12 cellular contexts compared by ENCODE assay signal in genomic region chr12:89873745-89874144, GRCh38.
DNase-seq lines count a peak whose midpoint lies in the region; ATAC-seq and TF ChIP-seq lines count a peak whose summit lies in the region.
"Had no signal": no experiment of that assay in that cellular context is flagged by ENCODE, and none has a peak within 500 bp of the region (broad histone marks: within the 10 kb centered on the region; RNA-seq: fewer than 3 reads in every experiment).

No MANE protein-coding gene starts in this region.

- H3K9me3 ChIP-seq in thyroid gland (no peaks in the 10 kb centered on the region), Peyer's patch (peaks cover 0 to 3% (median 0%) of the 10 kb centered on the region in 4 donors)

- in situ Hi-C loops in KBM-7 (cut with MboI; ENCODE audit: low pct_unique_long_range_greater_than_20kb, low sequenced_read_pairs) = no loop called here

- ATAC-seq in left ventricle myocardium superior (peak; percentile 41), Right ventricle myocardium inferior (no peak)

- no peak overlapping the region for H3K27ac ChIP-seq in thyroid gland
- no peak overlapping the region for H3K27ac ChIP-seq in Peyer's patch

- intact Hi-C loops in left ventricle myocardium superior (cut with micrococcal nuclease) (no loop called here), Right ventricle myocardium inferior (cut with DNase I) (no loop called here), thyroid gland (cut with DNase I) (no loop called here)

- no peak overlapping the region for H3K4me3 ChIP-seq in fibroblast of mammary gland (ENCODE audit: control insufficient read depth, low read depth, low read length)
- no peak overlapping the region for H3K4me3 ChIP-seq in thyroid gland (replicated peaks in 1 of 3)
- H3K4me3 ChIP-seq in Peyer's patch = no peak overlapping the region
- H3K4me3 ChIP-seq: mucosa of descending colon had no signal

- no peaks in the 10 kb centered on the region for H3K4me1 ChIP-seq in thyroid gland
- no peaks in the 10 kb centered on the region for H3K4me1 ChIP-seq in Peyer's patch

- H3K27me3 ChIP-seq in thyroid gland (no peaks in the 10 kb centered on the region), Peyer's patch (no peaks in the 10 kb centered on the region)

- TF ChIP-seq CTCF in fibroblast of mammary gland (conservative IDR thresholded peaks at IDR 0.05; ENCODE audit: control insufficient read depth, insufficient read depth, low read depth, low read length) (no peak), thyroid gland (IDR thresholded peaks at IDR 0.05) (no peak), Peyer's patch (IDR thresholded peaks at IDR 0.05) (no peak)

- 35 to 50% methylated on average over 4 of the region's 4 CpGs for WGBS in thyroid gland, 2 donors

- TF ChIP-seq POLR2A in thyroid gland (IDR thresholded peaks at IDR 0.05) (no peak), Peyer's patch (IDR thresholded peaks at IDR 0.05) (no peak)

- no peak for DNase-seq in left ventricle myocardium superior
- no peak for DNase-seq in Right ventricle myocardium inferior (ENCODE audit: missing footprints)
- DNase-seq in NCI-H446 (lab: John Stamatoyannopoulos, UW) = peak; percentile 40 to 77
- DNase-seq in fibroblast of mammary gland (ENCODE audit: low read depth) = peak; percentile 32
- DNase-seq in thyroid gland = peak; percentile 24 to 42
- DNase-seq in activated naive CD4-positive, alpha-beta T cell (lab: John Stamatoyannopoulos, UW) = no peak
- DNase-seq in KBM-7 = no peak
- no peak for DNase-seq in Peyer's patch
- DNase-seq: activated T-cell treated with anti-CD3 and anti-CD28 coated beads, Interleukin-2, amount 50 U/mL, for 1 hour; foreskin melanocyte; mucosa of descending colon; stimulated activated CD4-positive, alpha-beta T cell treated with anti-CD3 and anti-CD28 coated beads, Interleukin-12 subunit alpha, Interleukin-12 subunit beta, amount 100 ng/mL, for 4 hours had no signal

- H3K36me3 ChIP-seq in thyroid gland (no peaks in the 10 kb centered on the region), Peyer's patch (no peaks in the 10 kb centered on the region)

Comparison
In these comparisons a context has a peak if more than half of its experiments do, and no peak if none do; other contexts are left out.
1. DNase-seq: peak in NCI-H446 (2 of 2), fibroblast of mammary gland (single experiment) and thyroid gland (2 of 2); none in left ventricle myocardium superior (single experiment), Right ventricle myocardium inferior (single experiment), activated naive CD4-positive, alpha-beta T cell (0 of 4), KBM-7 (single experiment) and Peyer's patch (0 of 3).